ENCODE assay signal across 11 cellular contexts in the genomic region with DNA sequence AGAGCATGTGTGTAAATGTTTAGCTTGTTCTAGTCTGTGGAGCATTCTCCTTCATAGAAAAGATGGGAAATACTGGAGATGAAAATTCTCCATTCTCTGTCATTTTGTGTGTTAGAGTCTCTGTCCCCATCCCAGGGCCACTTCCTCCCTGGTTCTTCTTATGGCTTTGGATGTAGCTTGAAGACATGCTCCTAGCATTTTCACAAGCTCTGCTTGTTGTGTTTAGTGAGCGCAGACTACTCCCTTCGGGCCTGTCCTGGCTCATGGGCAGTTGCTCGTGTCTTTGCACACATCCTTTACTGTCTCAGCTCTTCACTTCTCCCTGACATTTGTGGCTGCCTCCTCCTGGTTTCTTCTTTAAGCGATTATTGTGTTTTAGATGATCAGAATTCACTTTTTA. TPM values are rescaled to one million over a fixed set of nuclear protein-coding genes. Genes with fewer than 3 reads are reported as not detected.
DNase-seq lines count a peak whose midpoint lies in the region; ATAC-seq and TF ChIP-seq lines count a peak whose summit lies in the region.
"Had no signal": no experiment of that assay in that cellular context is flagged by ENCODE, and none has a peak within 500 bp of the region (broad histone marks: within the 10 kb centered on the region; RNA-seq: fewer than 3 reads in every experiment).

No MANE protein-coding gene starts in this region.

- H3K79me2 ChIP-seq in KMS-11 (ENCODE audit: insufficient read depth, low read depth), result peaks cover 4% of the 10 kb centered on the region; the same call in 1 of the 2 replicates

- H3K9ac ChIP-seq in BLaER1, result 0 out of 2 replicates have a peak overlapping the region, but pooled peaks have one; percentile 1
- no peak overlapping the region for H3K9ac ChIP-seq in KMS-11
- H3K9ac ChIP-seq in duodenal mucosa (ENCODE audit: low read depth in 1 of 2, low read length in 2 of 2), result peak overlapping the region in 1 of 2 donors; percentile 25

- H2AFZ ChIP-seq in KMS-11 (ENCODE audit: low read depth), result no peak overlapping the region

- H3K4me1 ChIP-seq in BLaER1 (peaks cover 98% of the 10 kb centered on the region), KMS-11 (ENCODE audit: low read depth, poor library complexity, severe bottlenecking) (peaks cover 98% of the 10 kb centered on the region), duodenal mucosa (ENCODE audit: control insufficient read depth in 1 of 2, insufficient read depth in 2 of 2, low read length in 2 of 2) (peaks cover 58 to 71% of the 10 kb centered on the region in 2 donors), prostate gland (replicated peaks) (peaks cover 11% of the 10 kb centered on the region)

- TF ChIP-seq CTCF in KMS-11 (conservative IDR thresholded peaks at IDR 0.05; ENCODE audit: low read depth, low read length) (no peak), prostate gland (IDR thresholded peaks at IDR 0.05) (no peak)

- H3K27ac ChIP-seq in BLaER1 (peak overlapping the region; percentile 15; the same call in 1 of the 2 replicates), KMS-11 (no peak overlapping the region), duodenal mucosa (ENCODE audit: low read depth, low read length) (peak overlapping the region; percentile 35), prostate gland (peak overlapping the region; percentile 64 to 67)

- H3K27me3 ChIP-seq in BLaER1, result no peaks in the 10 kb centered on the region
- H3K27me3 ChIP-seq in KMS-11 (ENCODE audit: insufficient read depth, low read depth), result no peaks in the 10 kb centered on the region
- H3K27me3 ChIP-seq in duodenal mucosa (ENCODE audit: control insufficient read depth in 1 of 2, insufficient read depth in 2 of 2, low read length in 2 of 2), result no peaks in the 10 kb centered on the region
- no peaks in the 10 kb centered on the region for H3K27me3 ChIP-seq in prostate gland (replicated peaks; ENCODE audit: insufficient read depth)

- DNase-seq in prostate gland (ENCODE audit: low spot score) (no peak), OCI-M1 (lab: John Stamatoyannopoulos, UW) (no peak), Kasumi-1 (lab: John Stamatoyannopoulos, UW) (no peak), cerebellum (ENCODE audit: low spot score) (no peak)
- DNase-seq: cortex of kidney, NCI-H1436 treated with DMSO at 0.1 percent for 48 hours had no signal

- H4K20me1 ChIP-seq in BLaER1 (peaks cover 100% of the 10 kb centered on the region), KMS-11 (ENCODE audit: insufficient read depth) (no peaks in the 10 kb centered on the region)

- H3K4me2 ChIP-seq in BLaER1 (peak overlapping the region; percentile 67), KMS-11 (peak overlapping the region; percentile 64)

- 90% methylated on average over 4 of the region's 4 CpGs for WGBS in prostate gland

- H3K9me3 ChIP-seq in BLaER1 (no peaks in the 10 kb centered on the region), duodenal mucosa (ENCODE audit: control insufficient read depth in 1 of 2, low read length in 2 of 2) (no peaks in the 10 kb centered on the region), prostate gland (no peaks in the 10 kb centered on the region)

- ATAC-seq in HG03045 (IDR thresholded peaks at IDR 0.05; ENCODE audit: unreplicated experiment), result no peak

- no peak overlapping the region for H3K4me3 ChIP-seq in BLaER1
- H3K4me3 ChIP-seq in KMS-11 (IDR thresholded peaks at IDR 0.05; ENCODE audit: insufficient read depth, low read depth, low read length), result no peak overlapping the region
- peak overlapping the region in 1 of 2 donors; percentile 5 for H3K4me3 ChIP-seq in duodenal mucosa (ENCODE audit: low read depth in 1 of 2, low read length in 2 of 2)
- H3K4me3 ChIP-seq in prostate gland, result no peak overlapping the region

- peaks cover 31% of the 10 kb centered on the region; the same call in 1 of the 2 replicates for H3K36me3 ChIP-seq in BLaER1
- no peaks in the 10 kb centered on the region for H3K36me3 ChIP-seq in KMS-11 (ENCODE audit: insufficient read depth)
- no peaks in the 10 kb centered on the region for H3K36me3 ChIP-seq in duodenal mucosa (ENCODE audit: control insufficient read depth in 1 of 2, insufficient read depth in 2 of 2, low read length in 2 of 2)
- no peaks in the 10 kb centered on the region for H3K36me3 ChIP-seq in prostate gland

- intact Hi-C loops in prostate gland (cut with DNase I), result loop anchor here (10.0 kb wide), 1 partner anchor 80 kb away; the partner anchor contains the start of gene DYRK3

- no peak for TF ChIP-seq POLR2A in prostate gland (IDR thresholded peaks at IDR 0.05)

RNA-seq across cellular contexts. Expression of gene MAPKAPK2, which starts 30.4 kb away (rescaled TPM):
- total RNA-seq in prostate gland (10 to 100 TPM; 27.1 to 67.0 TPM), cerebellum (14.6 TPM)

RNA-seq across cellular contexts. Expression of gene IL19, which starts 55.5 kb away (rescaled TPM):
- total RNA-seq in prostate gland (not detected), cerebellum (not detected)
- total RNA-seq: mesenteric fat pad had no signal

RNA-seq across cellular contexts. Expression of gene IL10, which starts 57.2 kb away (rescaled TPM):
- total RNA-seq in prostate gland, result not detected
- 0.18 TPM for total RNA-seq in cerebellum
